Comparison of ENCODE assay signal across 9 cellular contexts in the genomic region with DNA sequence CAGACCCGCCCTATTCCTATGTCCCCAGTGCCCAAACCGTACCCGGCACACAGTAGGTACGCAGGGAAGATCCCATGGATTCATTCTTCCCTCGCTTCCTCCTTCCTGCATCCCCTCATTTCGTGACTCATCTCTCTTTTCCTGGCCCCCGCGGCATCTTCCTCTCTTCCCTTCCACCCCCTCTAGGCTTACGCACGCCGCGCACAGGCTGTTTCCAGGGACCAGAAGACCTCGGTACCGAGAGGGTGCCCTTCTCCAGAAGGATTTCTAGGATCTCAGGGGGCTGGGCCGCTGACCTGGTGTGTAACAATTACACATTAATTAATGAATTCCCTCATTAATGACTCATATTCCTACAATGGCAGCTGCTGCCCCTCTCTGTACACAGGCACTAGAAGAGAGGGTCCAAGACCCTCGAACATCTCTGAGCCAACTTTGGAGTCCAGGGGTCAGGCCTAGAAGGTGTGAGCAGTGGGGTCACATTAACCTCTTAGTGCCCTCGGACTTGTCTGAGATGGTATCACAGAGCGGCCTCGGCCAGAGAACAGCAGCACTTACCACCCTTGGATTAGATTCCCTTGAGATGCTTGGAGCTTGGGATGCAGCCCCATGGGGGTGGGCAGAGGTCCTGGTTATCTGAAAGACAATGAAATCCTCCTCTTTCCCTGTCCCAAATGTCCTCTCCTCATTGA. TPM values are rescaled to one million over a fixed set of nuclear protein-coding genes. Genes with fewer than 3 reads are reported as not detected.
DNase-seq lines count a peak whose midpoint lies in the region; ATAC-seq and TF ChIP-seq lines count a peak whose summit lies in the region.
"Had no signal": no experiment of that assay in that cellular context is flagged by ENCODE, and none has a peak within 500 bp of the region (broad histone marks: within the 10 kb centered on the region; RNA-seq: fewer than 3 reads in every experiment).

No MANE protein-coding gene starts in this region.

- intact Hi-C loops in CD14-positive monocyte (cut with micrococcal nuclease), result loop anchor here (5.0 to 10.0 kb wide), 2 partner anchors 216 to 434 kb away; a partner anchor contains a TSS

- no peaks in the 10 kb centered on the region for H3K36me3 Mint-ChIP-seq in CD8-positive, alpha-beta memory T cell
- H3K36me3 Mint-ChIP-seq in CD14-positive monocyte, result no peaks in the 10 kb centered on the region

- no peak for TF ChIP-seq CTCF in fibroblast of mammary gland (conservative IDR thresholded peaks at IDR 0.05; ENCODE audit: control insufficient read depth, insufficient read depth, low read depth, low read length)
- no peak for TF ChIP-seq CTCF in CD14-positive monocyte (IDR thresholded peaks at IDR 0.05)

- POLR2A ChIA-PET in CD8-positive, alpha-beta memory T cell (lab: Charles Lee), result no interaction called here

- H3K27ac Mint-ChIP-seq in CD8-positive, alpha-beta memory T cell, result peak overlapping the region in 3 of 8 donors; percentile 32 to 68 (median 50)
- peak overlapping the region in 1 of 7 donors; percentile 50 for H3K27ac Mint-ChIP-seq in CD14-positive monocyte

- ATAC-seq in GM19467 (IDR thresholded peaks at IDR 0.05; ENCODE audit: unreplicated experiment) (no peak), HG03342 (IDR thresholded peaks at IDR 0.05; ENCODE audit: unreplicated experiment) (no peak)

- no peaks in the 10 kb centered on the region for H3K27me3 ChIP-seq in CD8-positive, alpha-beta memory T cell (ENCODE audit: insufficient read depth, low read length, poor library complexity, severe bottlenecking)
- H3K27me3 ChIP-seq in rectal smooth muscle tissue (ENCODE audit: control insufficient read depth, insufficient read depth, low read length), result no peaks in the 10 kb centered on the region

- peak overlapping the region in 2 of 7 donors; percentile 18 to 19 for H3K4me3 Mint-ChIP-seq in CD8-positive, alpha-beta memory T cell
- H3K4me3 Mint-ChIP-seq in CD14-positive monocyte, result peak overlapping the region in 1 of 2 donors; percentile 59
- H3K4me3 Mint-ChIP-seq: central memory CD8-positive, alpha-beta T cell had no signal

- CTCF ChIA-PET in CD8-positive, alpha-beta memory T cell (lab: Charles Lee), result interaction anchor here (0.7 to 10.0 kb wide), 13 partner anchors 112 to 234 kb away, joined by 3 to 127 read pairs (median 4); a partner anchor contains a TSS

- no peak for DNase-seq in CD8-positive, alpha-beta memory T cell
- DNase-seq in NCI-H2227 (lab: John Stamatoyannopoulos, UW; ENCODE audit: unreplicated experiment) (peak; percentile 36), fibroblast of mammary gland (ENCODE audit: low read depth) (peak; percentile 36), SKM-1 treated with dmso at 0.1 percent for 144 hours (lab: John Stamatoyannopoulos, UW; ENCODE audit: unreplicated experiment) (no peak), CD14-positive monocyte (ENCODE audit: low spot score) (no peak)

- H3K27ac ChIP-seq in CD8-positive, alpha-beta memory T cell (ENCODE audit: low read depth, low read length), result no peak overlapping the region
- no peak overlapping the region for H3K27ac ChIP-seq in rectal smooth muscle tissue (ENCODE audit: low read depth, low read length)

- peaks cover 26% of the 10 kb centered on the region for H3K4me1 ChIP-seq in CD8-positive, alpha-beta memory T cell (ENCODE audit: insufficient read depth, low read length)
- H3K4me1 ChIP-seq in rectal smooth muscle tissue (ENCODE audit: control insufficient read depth, insufficient read depth, low read length), result peaks cover 9% of the 10 kb centered on the region

- H3K36me3 ChIP-seq in CD8-positive, alpha-beta memory T cell (ENCODE audit: insufficient read depth, low read length), result no peaks in the 10 kb centered on the region
- H3K36me3 ChIP-seq in rectal smooth muscle tissue (ENCODE audit: control insufficient read depth, insufficient read depth, low read length), result no peaks in the 10 kb centered on the region

- no peak overlapping the region for H3K9ac ChIP-seq in rectal smooth muscle tissue (ENCODE audit: low read length)

- no peaks in the 10 kb centered on the region for H3K9me3 ChIP-seq in CD8-positive, alpha-beta memory T cell (ENCODE audit: low read length)

- peaks cover 15 to 21% (median 19%) of the 10 kb centered on the region in 3 donors for H3K4me1 Mint-ChIP-seq in CD8-positive, alpha-beta memory T cell
- peaks cover 4% of the 10 kb centered on the region for H3K4me1 Mint-ChIP-seq in CD14-positive monocyte

- H3K4me3 ChIP-seq in CD8-positive, alpha-beta memory T cell (ENCODE audit: low read length), result peak overlapping the region; percentile 17
- H3K4me3 ChIP-seq in fibroblast of mammary gland (ENCODE audit: control insufficient read depth, low read depth, low read length), result peak overlapping the region; percentile 51
- H3K4me3 ChIP-seq in rectal smooth muscle tissue (ENCODE audit: low read length), result peak overlapping the region; percentile 44

- no peaks in the 10 kb centered on the region for H3K9me3 Mint-ChIP-seq in CD8-positive, alpha-beta memory T cell
- peaks cover 0 to 2% (median 0%) of the 10 kb centered on the region in 7 donors for H3K9me3 Mint-ChIP-seq in CD14-positive monocyte
- H3K9me3 Mint-ChIP-seq: central memory CD8-positive, alpha-beta T cell had no signal

- peaks cover 2 to 4% of the 10 kb centered on the region in 2 donors for H3K27me3 Mint-ChIP-seq in CD8-positive, alpha-beta memory T cell
- peaks cover 14 to 20% (median 15%) of the 10 kb centered on the region in 3 donors for H3K27me3 Mint-ChIP-seq in CD14-positive monocyte (ENCODE audit: low read depth in 3 of 3)
- H3K27me3 Mint-ChIP-seq: central memory CD8-positive, alpha-beta T cell had no signal

RNA-seq across cellular contexts. Expression of a gene that starts 16.8 kb away (rescaled TPM):
- under 1 TPM in 1 of 2 experiments, not detected in 1; 0.49 TPM for total RNA-seq in CD8-positive, alpha-beta memory T cell
- polyA plus RNA-seq in CD8-positive, alpha-beta memory T cell, result 0.72 TPM
- under 1 TPM; 0.52 to 0.97 TPM for polyA plus RNA-seq in CD14-positive monocyte

RNA-seq across cellular contexts. Expression of a gene that starts 56.2 kb away (rescaled TPM):
- 10 to 100 TPM; 29.9 to 30.1 TPM for total RNA-seq in CD8-positive, alpha-beta memory T cell
- polyA plus RNA-seq in CD8-positive, alpha-beta memory T cell, result 112 TPM
- 10 to 100 TPM; 84.0 to 84.6 TPM for polyA plus RNA-seq in CD14-positive monocyte

RNA-seq across cellular contexts. Expression of a gene that starts 57.3 kb away (rescaled TPM):
- 10 to 100 TPM; 49.5 to 52.6 TPM for total RNA-seq in CD8-positive, alpha-beta memory T cell
- not detected for polyA plus RNA-seq in CD8-positive, alpha-beta memory T cell
- under 1 TPM; 0.15 to 0.18 TPM for polyA plus RNA-seq in CD14-positive monocyte

Comparison
In these comparisons a context has a peak if more than half of its experiments do, and no peak if none do; other contexts are left out.
1. DNase-seq: peak in NCI-H2227 (single experiment) and fibroblast of mammary gland (single experiment); none in CD8-positive, alpha-beta memory T cell (0 of 5), SKM-1 treated with dmso at 0.1 percent for 144 hours (single experiment) and CD14-positive monocyte (single experiment).
2. Peak in every context shown above with its lines, with median percentiles within 50 percentile points of each other: H3K4me3 ChIP-seq.